19 cellular contexts compared by ENCODE assay signal in the genomic region with DNA sequence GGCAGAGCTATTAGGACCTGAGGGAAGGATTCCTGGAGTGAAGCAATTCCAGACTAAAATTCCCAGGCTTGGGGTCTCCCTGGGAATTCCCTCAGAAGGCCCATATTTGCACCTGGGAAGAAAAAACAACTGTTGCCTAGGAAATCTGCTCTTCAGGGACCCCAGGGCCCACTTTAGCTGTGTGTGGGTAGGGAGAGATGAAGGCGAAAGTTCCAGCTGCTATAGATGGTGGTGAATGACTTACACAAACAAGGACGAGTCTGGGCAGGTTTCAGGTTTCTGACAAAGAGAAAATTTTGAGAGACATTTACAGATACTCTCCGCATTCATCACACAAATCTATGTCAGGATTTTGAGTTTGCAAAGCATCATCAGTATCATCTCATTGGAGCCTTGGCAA.
DNase-seq lines count a peak whose midpoint lies in the region; ATAC-seq and TF ChIP-seq lines count a peak whose summit lies in the region.
"Had no signal": no experiment of that assay in that cellular context is flagged by ENCODE, and none has a peak within 500 bp of the region (broad histone marks: within the 10 kb centered on the region; RNA-seq: fewer than 3 reads in every experiment).

No MANE protein-coding gene starts in this region.

- H3K4me3 ChIP-seq in HEK293 (ENCODE audit: low read depth, low read length): no peak overlapping the region
- no peak overlapping the region for H3K4me3 ChIP-seq in mesendoderm (ENCODE audit: low read length)

- H3K4me2 ChIP-seq in mesendoderm (ENCODE audit: low read length): no peak overlapping the region

- no peak overlapping the region for H3K23ac ChIP-seq in mesendoderm (ENCODE audit: low read length)

- H3K36me3 ChIP-seq in HEK293 (ENCODE audit: control insufficient read depth in 2 of 2, insufficient read depth in 1 of 2, low read length in 2 of 2) (no peaks in the 10 kb centered on the region), mesendoderm (ENCODE audit: control insufficient read depth, insufficient read depth, low read length) (no peaks in the 10 kb centered on the region)

- H3K79me2 ChIP-seq in mesendoderm (ENCODE audit: control insufficient read depth, insufficient read depth, low read length): no peaks in the 10 kb centered on the region

- H2BK15ac ChIP-seq in mesendoderm (replicated peaks; ENCODE audit: low read depth): no peak overlapping the region

- no peak overlapping the region for H3K9ac ChIP-seq in mesendoderm (ENCODE audit: low read length)

- no peaks in the 10 kb centered on the region for H3K27me3 ChIP-seq in mesendoderm (ENCODE audit: insufficient read depth, low read length, poor library complexity)

- H3K56ac ChIP-seq in mesendoderm (ENCODE audit: low read length): no peak overlapping the region

- TF ChIP-seq CTCF in HEK293 (tag by site-specific recombination; IDR thresholded peaks at IDR 0.05) (no peak), RWPE1 (conservative IDR thresholded peaks at IDR 0.05; ENCODE audit: low read depth) (no peak), GM13977 (IDR thresholded peaks at IDR 0.05; ENCODE audit: extremely low read depth, insufficient read depth, missing control alignments) (no peak)

- POLR2A ChIA-PET in HEK293 (lab: Yijun Ruan, JAX): no interaction called here
- POLR2A ChIA-PET in RWPE1 (lab: Yijun Ruan, JAX; ENCODE audit: low non-redundant PET): no interaction called here

- no peak overlapping the region for H3K18ac ChIP-seq in mesendoderm (ENCODE audit: low read length)

- no peaks in the 10 kb centered on the region for H3K79me1 ChIP-seq in mesendoderm (ENCODE audit: low read length)

- H2BK5ac ChIP-seq in mesendoderm (ENCODE audit: low read length): no peak overlapping the region

- peak overlapping the region; percentile 3 for H3K4ac ChIP-seq in mesendoderm (ENCODE audit: low read depth, low read length)

- no peak overlapping the region for H4K5ac ChIP-seq in mesendoderm (ENCODE audit: low read length)

- H3K4me1 ChIP-seq in HEK293 (ENCODE audit: control insufficient read depth, insufficient read depth, low read length): peaks cover 8% of the 10 kb centered on the region
- H3K4me1 ChIP-seq in mesendoderm (ENCODE audit: control insufficient read depth, low read depth, low read length): no peaks in the 10 kb centered on the region

- H3K27ac ChIP-seq in HEK293 (ENCODE audit: extremely low read depth, low read depth, low read length) (peak overlapping the region; percentile 7; the same call in 1 of the 2 replicates), RWPE1 (no peak overlapping the region), mesendoderm (ENCODE audit: low read depth, low read length) (no peak overlapping the region)

- CTCF ChIA-PET in HEK293 (lab: Yijun Ruan, JAX): no interaction called here
- CTCF ChIA-PET in RWPE1 (lab: Yijun Ruan, JAX): no interaction called here

- H3K9me3 ChIP-seq in HEK293 (ENCODE audit: control insufficient read depth, insufficient read depth, low read depth, low read length): no peaks in the 10 kb centered on the region

- no peak overlapping the region for H2AK5ac ChIP-seq in mesendoderm (ENCODE audit: low read length)

- in situ Hi-C loops in GM13977 (cut with MboI; ENCODE audit: low pct_unique_long_range_greater_than_20kb, low sequenced_read_pairs, unreplicated experiment): no loop called here

- H2BK120ac ChIP-seq in mesendoderm (ENCODE audit: low read depth, low read length): no peak overlapping the region

- no peak overlapping the region for H4K8ac ChIP-seq in mesendoderm (ENCODE audit: low read depth, low read length)

- no peak for ATAC-seq in HG03469 (IDR thresholded peaks at IDR 0.05; ENCODE audit: unreplicated experiment)
- ATAC-seq: activated naive CD4-positive, alpha-beta T cell treated with anti-CD3 and anti-CD28 coated beads, Interleukin-2, amount 50 U/mL, for 72 hours; HCT116 had no signal

- WGBS in mesendoderm (ENCODE audit: extremely low coverage, insufficient coverage, low lambda C conversion rate): no CpG with 5 or more reads among the region's 3 CpGs

- DNase-seq in NCI-H1694 treated with DMSO at 0.1 percent for 48 hours (lab: John Stamatoyannopoulos, UW) (peak; percentile 38), RWPE1 (ENCODE audit: low spot score) (peak; percentile 8), mesendoderm (no peak), GM13977 (ENCODE audit: low spot score) (no peak)
- no peak for DNase-seq in stimulated activated CD4-positive, alpha-beta T cell treated with anti-CD3 and anti-CD28 coated beads, Interleukin-4, amount 100 ng/mL, for 4 hours
- DNase-seq in activated CD4-positive, alpha-beta T cell treated with anti-CD3 and anti-CD28 coated beads, Interleukin-2, amount 50 U/mL, for 1 hour: no peak
- DNase-seq: activated CD4-positive, alpha-beta T cell treated with anti-CD3 and anti-CD28 coated beads for 48 hours; cerebellar nuclear complex; erythroblast; Karpas-422; NCI-H226; nucleus accumbens; small intestine; stimulated activated naive CD4-positive, alpha-beta T cell; T-helper 2 cell had no signal

TF ChIP-seq in HEK293, 187 proteins besides CTCF, POLR2A, EP300 and RAD21:
- TF ChIP-seq ZSCAN30 (tag by site-specific recombination; IDR thresholded peaks at IDR 0.05) (no peak), ZNF239 (tag by site-specific recombination; IDR thresholded peaks at IDR 0.05) (no peak), IKZF3 (tag by site-specific recombination; IDR thresholded peaks at IDR 0.05) (peak; percentile 75), FEZF1 (tag by site-specific recombination; IDR thresholded peaks at IDR 0.05) (no peak), INSM2 (tag by site-specific recombination; IDR thresholded peaks at IDR 0.05) (no peak), TCF7L2 (IDR thresholded peaks at IDR 0.05; ENCODE audit: borderline replicate concordance, low read depth, low read length) (peak; percentile 26; the same call in 1 of the 2 replicates)

Comparison
In these comparisons a context has a peak if more than half of its experiments do, and no peak if none do; other contexts are left out.
1. DNase-seq: peak in NCI-H1694 treated with DMSO at 0.1 percent for 48 hours (single experiment) and RWPE1 (single experiment); none in mesendoderm (single experiment), stimulated activated CD4-positive, alpha-beta T cell treated with anti-CD3 and anti-CD28 coated beads, Interleukin-4, amount 100 ng/mL, for 4 hours (0 of 2), activated CD4-positive, alpha-beta T cell treated with anti-CD3 and anti-CD28 coated beads, Interleukin-2, amount 50 U/mL, for 1 hour (single experiment) and GM13977 (single experiment).